In the genomic region with DNA sequence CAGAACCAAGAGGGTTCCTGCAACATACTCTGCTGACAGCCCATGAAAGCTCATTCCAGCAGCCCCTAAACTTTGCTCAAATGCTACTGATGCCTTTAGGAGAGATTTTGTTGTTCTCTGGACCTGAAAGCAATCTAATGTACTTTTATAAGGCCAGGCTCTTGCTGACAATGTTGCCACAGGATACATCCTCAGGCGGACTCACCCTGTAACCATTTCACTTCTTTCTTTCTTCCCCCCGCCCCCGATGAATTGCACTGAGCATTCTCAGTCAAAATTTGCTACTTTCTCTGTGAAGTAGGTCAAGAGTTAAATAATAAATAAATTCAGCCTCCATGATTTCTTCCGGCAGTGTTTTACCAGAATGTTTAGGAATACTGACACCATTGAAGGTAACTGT, we compare ENCODE assay signal across 16 cellular contexts. TPM values are rescaled to one million over a fixed set of nuclear protein-coding genes. Genes with fewer than 3 reads are reported as not detected.
DNase-seq lines count a peak whose midpoint lies in the region; ATAC-seq, FAIRE-seq and TF ChIP-seq lines count a peak whose summit lies in the region.
"Had no signal": no experiment of that assay in that cellular context is flagged by ENCODE, and none has a peak within 500 bp of the region (broad histone marks: within the 10 kb centered on the region; RNA-seq: fewer than 3 reads in every experiment).

No MANE protein-coding gene starts in this region.

- peak overlapping the region; percentile 82 for H3K4me3 Mint-ChIP-seq in neural crest cell

- H3K4me2 ChIP-seq in HepG2 (ENCODE audit: low read depth, low read length) = no peak overlapping the region
- H3K4me2 ChIP-seq: A549 had no signal

- in situ Hi-C loops in HepG2 (cut with HindIII; ENCODE audit: extremely low pct_ligation_motif_present, low pct_unique_long_range_greater_than_20kb) = no loop called here

- no peak for TF ChIP-seq RAD21 in HepG2 (CRISPR knock-in tag; IDR thresholded peaks at IDR 0.05)

- H3K9me3 Mint-ChIP-seq in neural crest cell = no peaks in the 10 kb centered on the region

- CTCF ChIA-PET in HepG2 (lab: Yijun Ruan, JAX; ENCODE audit: low intra/inter-chr PET ratio, low total read pairs) = no interaction called here

- H3K27ac ChIP-seq in left ventricle myocardium inferior (replicated peaks) (peak overlapping the region; percentile 75), esophagus muscularis mucosa (replicated peaks in 1 of 4) (peak overlapping the region; percentile 53 to 73 (median 69)), upper lobe of right lung (no peak overlapping the region), HepG2 (ENCODE audit: extremely low read length, insufficient read depth, low read length) (no peak overlapping the region)
- H3K27ac ChIP-seq: A549 had no signal

- peaks cover 75% of the 10 kb centered on the region for H3K27me3 Mint-ChIP-seq in neural crest cell (ENCODE audit: low read depth)

- BruUV-seq in HepG2 (replicated peaks; lab: Mats Ljungman, UMichigan) = no TSS peak

- peaks cover 29% of the 10 kb centered on the region for H3K27me3 ChIP-seq in left ventricle myocardium inferior (ENCODE audit: low read depth)
- peaks cover 0 to 45% (median 2%) of the 10 kb centered on the region in 4 donors for H3K27me3 ChIP-seq in esophagus muscularis mucosa
- peaks cover 24% of the 10 kb centered on the region for H3K27me3 ChIP-seq in upper lobe of right lung
- H3K27me3 ChIP-seq in HepG2 (ENCODE audit: control insufficient read depth in 1 of 2, insufficient read depth in 2 of 2, low read length in 2 of 2) = no peaks in the 10 kb centered on the region

- no peak overlapping the region for H3K9ac ChIP-seq in HepG2 (ENCODE audit: insufficient read depth, low read depth, low read length)

- TF ChIP-seq POLR2A in esophagus muscularis mucosa (IDR thresholded peaks at IDR 0.05; ENCODE audit: low read depth) = no peak
- no peak for TF ChIP-seq POLR2A in HepG2 (IDR thresholded peaks at IDR 0.05; ENCODE audit: insufficient read depth in 1 of 2, low read depth in 2 of 2, low read length in 2 of 2)

- TF ChIP-seq CTCF in left ventricle myocardium inferior (IDR thresholded peaks at IDR 0.05; ENCODE audit: borderline replicate concordance) = no peak
- no peak for TF ChIP-seq CTCF in esophagus muscularis mucosa (IDR thresholded peaks at IDR 0.05)
- TF ChIP-seq CTCF in neural crest cell (conservative IDR thresholded peaks at IDR 0.05) = no peak
- TF ChIP-seq CTCF in upper lobe of right lung (IDR thresholded peaks at IDR 0.05) = no peak
- no peak for TF ChIP-seq CTCF in HepG2 (CRISPR knock-in tag; IDR thresholded peaks at IDR 0.05)

- H3K27ac Mint-ChIP-seq in neural crest cell (ENCODE audit: unreplicated experiment) = no peak overlapping the region
- H3K27ac Mint-ChIP-seq: activated T-helper 2 cell treated with anti-CD3 and anti-CD28 coated beads, Interferon-gamma antibody, Interleukin-2, Interleukin-4, amounts not matched to agents 10 μg/mL and 5 μg/mL and 100 μg/mL, durations not matched to agents 14 hours and 24 hours and 36 hours; H9 had no signal

- H3K9me3 ChIP-seq in left ventricle myocardium inferior (replicated peaks) (peaks cover 20% of the 10 kb centered on the region), esophagus muscularis mucosa (peaks cover 0 to 16% (median 13%) of the 10 kb centered on the region in 4 donors), upper lobe of right lung (peaks cover 11% of the 10 kb centered on the region), HepG2 (ENCODE audit: low read length) (peaks cover 19% of the 10 kb centered on the region)

- H3K4me1 Mint-ChIP-seq in neural crest cell = peaks cover 30% of the 10 kb centered on the region

- H3K36me3 ChIP-seq in left ventricle myocardium inferior (peaks cover 10% of the 10 kb centered on the region), esophagus muscularis mucosa (peaks cover 0 to 3% (median 0%) of the 10 kb centered on the region in 4 donors), upper lobe of right lung (no peaks in the 10 kb centered on the region), HepG2 (replicated peaks in 1 of 2; ENCODE audit: control insufficient read depth in 1 of 2, insufficient read depth in 2 of 2, low read length in 2 of 2) (no peaks in the 10 kb centered on the region)

- no peak for TF ChIP-seq EP300 in esophagus muscularis mucosa (IDR thresholded peaks at IDR 0.05)
- TF ChIP-seq EP300 in HepG2 (IDR thresholded peaks at IDR 0.05; ENCODE audit: low read depth in 2 of 2, low read length in 2 of 2) = no peak
- TF ChIP-seq EP300 in HepG2 (CRISPR knock-in tag; IDR thresholded peaks at IDR 0.05; ENCODE audit: borderline replicate concordance) = no peak

- no peaks in the 10 kb centered on the region for H3K79me2 ChIP-seq in HepG2 (ENCODE audit: insufficient read depth, low read length)

- peak overlapping the region; percentile 81 for H3K4me3 ChIP-seq in left ventricle myocardium inferior
- peak overlapping the region; percentile 72 to 85 (median 76) for H3K4me3 ChIP-seq in esophagus muscularis mucosa
- peak overlapping the region; percentile 58 for H3K4me3 ChIP-seq in upper lobe of right lung
- no peak overlapping the region for H3K4me3 ChIP-seq in HepG2 (replicated peaks in 1 of 3; ENCODE audit: insufficient read depth in 1 of 3, low read depth in 2 of 3, low read length in 3 of 3)
- H3K4me3 ChIP-seq: A549 had no signal

- POLR2A ChIA-PET in HepG2 (lab: Yijun Ruan, JAX) = no interaction called here

- WGBS in esophagus muscularis mucosa = 49% methylated on average over 4 of the region's 4 CpGs
- WGBS in HepG2 (ENCODE audit: low lambda C conversion rate) = 18% methylated on average over 4 of the region's 4 CpGs

- ATAC-seq in Right ventricle myocardium superior (ENCODE audit: poor library complexity) (no peak), upper lobe of right lung (no peak), HepG2 (no peak)
- ATAC-seq: activated CD4-positive, CD25-positive, alpha-beta regulatory T cell treated with anti-CD3 and anti-CD28 coated beads, Interleukin-2, amount 50 U/mL, for 24 hours had no signal

- peaks cover 40% of the 10 kb centered on the region for H3K4me1 ChIP-seq in left ventricle myocardium inferior
- peaks cover 0 to 35% (median 33%) of the 10 kb centered on the region in 4 donors for H3K4me1 ChIP-seq in esophagus muscularis mucosa
- peaks cover 3% of the 10 kb centered on the region for H3K4me1 ChIP-seq in upper lobe of right lung
- H3K4me1 ChIP-seq in HepG2 (ENCODE audit: insufficient read depth, low read length) = no peaks in the 10 kb centered on the region
- H3K4me1 ChIP-seq: A549 had no signal

- H2AFZ ChIP-seq in HepG2 (ENCODE audit: low read length) = no peak overlapping the region

- intact Hi-C loops in left ventricle myocardium inferior (cut with micrococcal nuclease) (no loop called here), Right ventricle myocardium superior (cut with DNase I) (loop anchor here (10.0 kb wide), 1 partner anchor 72 kb away; no protein-coding TSS in a partner anchor), esophagus muscularis mucosa (cut with DNase I) (no loop called here), upper lobe of right lung (cut with DNase I) (no loop called here), HepG2 (cut with micrococcal nuclease; ENCODE audit: unreplicated experiment) (no loop called here)

- no peaks in the 10 kb centered on the region for H4K20me1 ChIP-seq in HepG2 (ENCODE audit: insufficient read depth, low read length)

- no peak for FAIRE-seq in HepG2 (lab: Jason Lieb, UNC)
- FAIRE-seq: A549, islet of Langerhans had no signal

- H3K36me3 Mint-ChIP-seq in neural crest cell (ENCODE audit: low read depth) = peaks cover 2% of the 10 kb centered on the region

- DNase-seq in left ventricle myocardium inferior (no peak), Right ventricle myocardium superior (no peak), esophagus muscularis mucosa (ENCODE audit: extremely low spot score) (no peak), neural crest cell (ENCODE audit: low read depth, low spot score) (no peak), upper lobe of right lung (no peak), SW 1271 (lab: John Stamatoyannopoulos, UW) (no peak), NCI-H128 (lab: John Stamatoyannopoulos, UW; ENCODE audit: unreplicated experiment) (no peak), HepG2 (ENCODE audit: low spot score) (no peak)
- DNase-seq: DMS 273 treated with DMSO at 0.1 percent for 48 hours; H9; NCI-H146; stimulated activated CD4-positive, alpha-beta T cell treated with anti-CD3 and anti-CD28 coated beads, Interleukin-4, amount 100 ng/mL, for 24 hours had no signal

TF ChIP-seq in HepG2, 621 proteins besides CTCF, POLR2A, EP300 and RAD21 (continues in another document):
- TF ChIP-seq ZNF773 (CRISPR knock-in tag; IDR thresholded peaks at IDR 0.05; ENCODE audit: borderline replicate concordance) (no peak), ELF3 (CRISPR knock-in tag; IDR thresholded peaks at IDR 0.05) (no peak)

RNA-seq across cellular contexts. Expression of a gene that starts 1.5 kb away (rescaled TPM):
- 87.6 TPM for total RNA-seq in left ventricle myocardium inferior
- total RNA-seq in Right ventricle myocardium superior = 72.1 TPM
- total RNA-seq in esophagus muscularis mucosa = 100 to 1,000 TPM in 1 of 4 donors, 10 to 100 TPM in 3; 77.3 to 124 (median 86.7) TPM
- 72.7 and 84.8 TPM in 2 replicates for total RNA-seq in neural crest cell
- total RNA-seq in upper lobe of right lung = 50.6 TPM
- total RNA-seq in HepG2 (2016; rRNA removed; fragmentation: Illumina TruSeq; extraction: Trizol) = 5.2 and 6.9 TPM in 2 replicates
- 1.0 and 1.4 TPM in 2 replicates for total RNA-seq in HepG2 (2016; cell fraction: cytosol; rRNA removed; fragmentation: Illumina TruSeq; extraction: Trizol; ENCODE audit: low read depth)
- 4.7 and 6.1 TPM in 2 replicates for total RNA-seq in HepG2 (2016; cell fraction: insoluble cytoplasmic fraction; rRNA removed; fragmentation: Illumina TruSeq; extraction: Trizol)
- 3.3 and 4.7 TPM in 2 replicates for total RNA-seq in HepG2 (2016; cell fraction: membrane; rRNA removed; fragmentation: Illumina TruSeq; extraction: Trizol)
- total RNA-seq in HepG2 (2016; cell fraction: nucleus; rRNA removed; fragmentation: Illumina TruSeq; extraction: Trizol) = 3.9 and 4.4 TPM in 2 replicates
- 0.55 and 1.0 TPM in 2 replicates for polyA plus RNA-seq in HepG2 (2011; rRNA removed)
- polyA plus RNA-seq in HepG2 (2011; cell fraction: cytosol; rRNA removed) = 0.29 and 0.79 TPM in 2 replicates
- polyA plus RNA-seq in HepG2 (2011; cell fraction: nucleus; rRNA removed) = 0.54 and 0.76 TPM in 2 replicates
- 0.34 and 0.36 TPM in 2 replicates for polyA plus RNA-seq in HepG2 (2012)
- polyA plus RNA-seq in HepG2 (2016; cell fraction: cytosol; fragmentation: Illumina TruSeq; extraction: Trizol; ENCODE audit: low read depth) = 0.76 and 0.88 TPM in 2 replicates
- 3.5 and 3.7 TPM in 2 replicates for polyA plus RNA-seq in HepG2 (2016; cell fraction: insoluble cytoplasmic fraction; fragmentation: Illumina TruSeq; extraction: Trizol; ENCODE audit: low read depth)
- polyA plus RNA-seq in HepG2 (2016; cell fraction: membrane; fragmentation: Illumina TruSeq; extraction: Trizol; ENCODE audit: low read depth) = 2.3 and 3.5 TPM in 2 replicates
- 2.7 and 3.7 TPM in 2 replicates for polyA plus RNA-seq in HepG2 (2016; cell fraction: nucleus; fragmentation: Illumina TruSeq; extraction: Trizol; ENCODE audit: insufficient read depth, low read depth)
- polyA minus RNA-seq in HepG2 (2011; rRNA and poly(A)+ RNA removed; ENCODE audit: low replicate concordance) = 2.3 and 4.2 TPM in 2 replicates
- polyA minus RNA-seq in HepG2 (2011; cell fraction: cytosol; rRNA and poly(A)+ RNA removed) = 1.1 and 1.7 TPM in 2 replicates
- 1.0 and 1.1 TPM in 2 replicates for polyA minus RNA-seq in HepG2 (2011; cell fraction: nucleus; rRNA and poly(A)+ RNA removed)

Comparison
In these comparisons a context has a peak if more than half of its experiments do, and no peak if none do; other contexts are left out.
1. H3K27ac ChIP-seq: peak in left ventricle myocardium inferior (single experiment) and esophagus muscularis mucosa (4 of 4); none in upper lobe of right lung (single experiment) and HepG2 (single experiment).
2. H3K4me3 ChIP-seq: peak in left ventricle myocardium inferior (single experiment), esophagus muscularis mucosa (4 of 4) and upper lobe of right lung (single experiment); none in HepG2 (0 of 3).